In the genomic region with DNA sequence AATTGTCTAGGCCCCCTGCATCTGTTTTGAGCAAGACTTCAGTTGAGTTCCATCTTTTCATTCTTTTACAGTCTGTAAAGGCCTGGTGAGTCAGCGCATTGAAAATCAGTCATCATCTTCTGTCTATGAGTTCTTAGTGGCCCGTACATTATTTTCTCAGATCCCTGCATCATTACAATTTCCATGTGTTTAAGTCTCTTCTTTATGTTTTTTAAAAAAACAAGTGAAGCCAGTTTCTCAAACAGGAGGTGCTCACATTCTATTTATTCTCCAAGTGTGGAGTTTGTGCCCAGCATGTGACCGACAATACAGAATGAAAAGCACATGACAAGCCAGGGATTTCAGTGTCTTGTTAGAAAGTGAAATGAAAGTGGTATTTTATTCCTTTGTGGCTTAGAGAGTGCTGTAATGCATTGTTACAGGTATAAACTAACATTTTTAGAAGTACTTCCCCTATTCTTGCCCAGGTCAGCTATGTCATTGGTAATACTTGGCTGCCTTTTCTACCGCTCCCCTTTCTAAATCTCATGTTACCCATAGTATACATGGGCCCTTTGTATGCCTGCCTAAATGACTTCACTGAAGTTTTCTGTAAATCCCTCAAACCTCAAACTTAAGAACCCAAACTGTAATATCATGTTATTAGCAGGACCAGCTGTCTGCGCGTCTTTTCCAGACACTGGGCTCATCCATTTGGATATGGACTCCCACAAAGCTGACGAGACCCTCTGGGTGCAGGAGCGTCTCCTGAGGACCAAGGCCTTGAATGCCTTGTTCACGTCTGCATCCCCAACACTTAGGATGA, we compare ENCODE assay signal across 10 cellular contexts.
A peak's percentile ranks its signal among the peaks of the same experiment; 100 is the strongest.
DNase-seq lines count a peak whose midpoint lies in the region; ATAC-seq and TF ChIP-seq lines count a peak whose summit lies in the region.
"Had no signal": no experiment of that assay in that cellular context is flagged by ENCODE, and none has a peak within 500 bp of the region (broad histone marks: within the 10 kb centered on the region; RNA-seq: fewer than 3 reads in every experiment).

No MANE protein-coding gene starts in this region.

- no peaks in the 10 kb centered on the region for H3K27me3 ChIP-seq in CD4-positive, alpha-beta T cell (ENCODE audit: control insufficient read depth, insufficient read depth, low read length)

- peaks cover 12% of the 10 kb centered on the region for H3K36me3 Mint-ChIP-seq in CD4-positive, alpha-beta T cell (ENCODE audit: low read depth)

- POLR2A ChIA-PET in CD4-positive, alpha-beta T cell (lab: Charles Lee): no interaction called here

- no peaks in the 10 kb centered on the region for H3K9me3 ChIP-seq in CD4-positive, alpha-beta T cell (ENCODE audit: control insufficient read depth, low read length)

- no peak overlapping the region for H3K4me3 Mint-ChIP-seq in CD4-positive, alpha-beta T cell
- H3K4me3 Mint-ChIP-seq: central memory CD8-positive, alpha-beta T cell had no signal

- no peaks in the 10 kb centered on the region for H3K9me3 Mint-ChIP-seq in CD4-positive, alpha-beta T cell
- H3K9me3 Mint-ChIP-seq: central memory CD8-positive, alpha-beta T cell had no signal

- DNase-seq in GM10266 (ENCODE audit: extremely low spot score) (peak; percentile 39), HT1080 (ENCODE audit: low read depth) (peak; percentile 25), fibroblast of villous mesenchyme (ENCODE audit: low read depth) (peak; percentile 21), SW480 (ENCODE audit: low spot score) (no peak), NCI-H1417 treated with DMSO at 0.1 percent for 48 hours (lab: John Stamatoyannopoulos, UW) (no peak)
- no peak for DNase-seq in CD4-positive, alpha-beta T cell
- no peak for DNase-seq in activated T-cell treated with anti-CD3 and anti-CD28 coated beads, Interleukin-2, amount 50 U/mL, for 48 hours
- DNase-seq: RPMI8226 had no signal

- H3K27ac Mint-ChIP-seq in CD4-positive, alpha-beta T cell: no peak overlapping the region

- no peak overlapping the region for H3K27ac ChIP-seq in CD4-positive, alpha-beta T cell (ENCODE audit: low read depth, low read length)

- H3K4me3 ChIP-seq in fibroblast of villous mesenchyme (ENCODE audit: low read depth, low read length): no peak overlapping the region

- ATAC-seq in GM21619 (IDR thresholded peaks at IDR 0.05; ENCODE audit: unreplicated experiment): peak; percentile 63
- ATAC-seq in CD4-positive, alpha-beta T cell (ENCODE audit: poor library complexity): no peak

- intact Hi-C loops in CD4-positive, alpha-beta T cell (cut with DNase I, micrococcal nuclease): no loop called here

- H3K27me3 Mint-ChIP-seq in CD4-positive, alpha-beta T cell: no peaks in the 10 kb centered on the region
- H3K27me3 Mint-ChIP-seq: central memory CD8-positive, alpha-beta T cell had no signal

- CTCF ChIA-PET in CD4-positive, alpha-beta T cell (lab: Charles Lee): no interaction called here

- TF ChIP-seq CTCF in GM10266 (IDR thresholded peaks at IDR 0.05; ENCODE audit: control insufficient read depth, insufficient read depth, low read depth, missing control alignments) (no peak), fibroblast of villous mesenchyme (IDR thresholded peaks at IDR 0.05; ENCODE audit: insufficient read depth, low read depth, low read length) (no peak)
- no peak for TF ChIP-seq CTCF in CD4-positive, alpha-beta T cell (IDR thresholded peaks at IDR 0.05)

- no peaks in the 10 kb centered on the region for H3K4me1 Mint-ChIP-seq in CD4-positive, alpha-beta T cell (ENCODE audit: low read depth)
- H3K4me1 Mint-ChIP-seq: central memory CD8-positive, alpha-beta T cell had no signal

Comparison
In these comparisons a context has a peak if more than half of its experiments do, and no peak if none do; other contexts are left out.
1. DNase-seq: peak in GM10266 (single experiment), HT1080 (single experiment) and fibroblast of villous mesenchyme (single experiment); none in CD4-positive, alpha-beta T cell (0 of 10), SW480 (single experiment), NCI-H1417 treated with DMSO at 0.1 percent for 48 hours (single experiment) and activated T-cell treated with anti-CD3 and anti-CD28 coated beads, Interleukin-2, amount 50 U/mL, for 48 hours (0 of 2).